In the genomic region with DNA sequence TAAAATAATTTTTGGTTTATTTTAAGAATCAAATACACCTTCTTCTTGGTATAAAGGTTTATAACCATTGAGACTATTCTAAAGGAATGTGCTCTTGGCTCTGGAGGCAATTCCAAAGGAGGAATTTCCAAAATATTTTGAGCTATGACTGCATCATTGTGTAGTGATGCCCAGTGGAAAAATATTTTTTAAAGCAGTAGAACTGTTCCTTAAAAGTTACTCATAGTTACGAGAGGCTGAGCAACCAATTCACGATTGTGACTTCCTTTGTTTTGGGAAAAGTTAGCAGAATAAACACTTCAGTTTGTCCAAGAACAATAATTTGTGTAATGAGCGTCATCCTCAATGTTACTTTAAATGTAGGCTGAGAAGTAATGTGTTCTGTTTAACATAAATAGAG, we compare ENCODE assay signal across 17 cellular contexts.
A peak's percentile ranks its signal among the peaks of the same experiment; 100 is the strongest.
DNase-seq lines count a peak whose midpoint lies in the region; ATAC-seq, FAIRE-seq and TF ChIP-seq lines count a peak whose summit lies in the region.
"Had no signal": no experiment of that assay in that cellular context is flagged by ENCODE, and none has a peak within 500 bp of the region (broad histone marks: within the 10 kb centered on the region; RNA-seq: fewer than 3 reads in every experiment).

No MANE protein-coding gene starts in this region.

- H3K27ac ChIP-seq in esophagus muscularis mucosa (replicated peaks in 1 of 4) (peak overlapping the region in 3 of 4 donors; percentile 2 to 50 (median 23)), WERI-Rb-1 (no peak overlapping the region), endodermal cell (ENCODE audit: low read depth, low read length) (no peak overlapping the region)
- H3K27ac ChIP-seq: lower lobe of right lung had no signal

- H3K9ac ChIP-seq in endodermal cell (ENCODE audit: extremely low read depth, low read length, poor library complexity, severe bottlenecking) = no peak overlapping the region

- DNase-seq in AG08396 (ENCODE audit: low spot score) (peak; percentile 48), NCI-H226 (peak; percentile 48), esophagus muscularis mucosa (ENCODE audit: extremely low spot score) (no peak), WERI-Rb-1 (no peak), urothelium cell line (ENCODE audit: low spot score) (no peak), endodermal cell (no peak)
- DNase-seq: activated gamma-delta T cell; DMS79 treated with DMSO at 0.1 percent for 48 hours; lower lobe of right lung; NCI-H1694 treated with DMSO at 0.1 percent for 48 hours; NCI-H510A; nephron progenitor cell; stimulated activated naive CD4-positive, alpha-beta T cell treated with Interleukin-2 at 50 U/mL for 16 hours had no signal

- intact Hi-C loops in esophagus muscularis mucosa (cut with DNase I) = no loop called here

- no peak for ATAC-seq in HG02763 (IDR thresholded peaks at IDR 0.05; ENCODE audit: unreplicated experiment)
- ATAC-seq: lower lobe of right lung had no signal

- H3K9me3 Mint-ChIP-seq in nephron (no peaks in the 10 kb centered on the region), endodermal cell (no peaks in the 10 kb centered on the region)
- H3K9me3 Mint-ChIP-seq: nephron progenitor cell had no signal

- no peak for FAIRE-seq in urothelium cell line (lab: Jason Lieb, UNC)
- FAIRE-seq: bronchial epithelial cell had no signal

- H3K36me3 Mint-ChIP-seq in nephron (ENCODE audit: low read depth) = no peaks in the 10 kb centered on the region
- no peaks in the 10 kb centered on the region for H3K36me3 Mint-ChIP-seq in endodermal cell (ENCODE audit: low read depth)

- TF ChIP-seq CTCF in esophagus muscularis mucosa (IDR thresholded peaks at IDR 0.05) (no peak), nephron (IDR thresholded peaks at IDR 0.05; ENCODE audit: unreplicated experiment in 3 of 3) (no peak), WERI-Rb-1 (IDR thresholded peaks at IDR 0.05; ENCODE audit: low read depth, low read length) (no peak), endodermal cell (conservative IDR thresholded peaks at IDR 0.05) (no peak)

- no peaks in the 10 kb centered on the region for H3K36me3 ChIP-seq in esophagus muscularis mucosa
- no peaks in the 10 kb centered on the region for H3K36me3 ChIP-seq in WERI-Rb-1
- no peaks in the 10 kb centered on the region for H3K36me3 ChIP-seq in endodermal cell (ENCODE audit: control insufficient read depth, insufficient read depth, low read length)
- H3K36me3 ChIP-seq: lower lobe of right lung had no signal

- H3K27me3 ChIP-seq in esophagus muscularis mucosa (no peaks in the 10 kb centered on the region), WERI-Rb-1 (ENCODE audit: insufficient read depth, low read depth, severe bottlenecking) (peaks cover 4% of the 10 kb centered on the region), endodermal cell (ENCODE audit: control insufficient read depth, insufficient read depth, low read length, poor library complexity, severe bottlenecking) (no peaks in the 10 kb centered on the region)

- H3K27ac Mint-ChIP-seq in nephron = peak overlapping the region in 2 of 3 experiments; percentile 40 to 70
- no peak overlapping the region for H3K27ac Mint-ChIP-seq in endodermal cell
- H3K27ac Mint-ChIP-seq: B cell, nephron progenitor cell had no signal

- TF ChIP-seq POLR2A in esophagus muscularis mucosa (IDR thresholded peaks at IDR 0.05; ENCODE audit: low read depth) = no peak

- H3K27me3 Mint-ChIP-seq in nephron (ENCODE audit: low read depth) (no peaks in the 10 kb centered on the region), endodermal cell (ENCODE audit: insufficient read depth) (no peaks in the 10 kb centered on the region)
- H3K27me3 Mint-ChIP-seq: B cell had no signal

- H3K4me3 Mint-ChIP-seq in nephron = no peak overlapping the region
- H3K4me3 Mint-ChIP-seq in endodermal cell = no peak overlapping the region
- H3K4me3 Mint-ChIP-seq: B cell, nephron progenitor cell had no signal

- no peaks in the 10 kb centered on the region for H3K9me3 ChIP-seq in esophagus muscularis mucosa
- H3K9me3 ChIP-seq in WERI-Rb-1 (ENCODE audit: severe bottlenecking) = no peaks in the 10 kb centered on the region
- H3K9me3 ChIP-seq in endodermal cell (ENCODE audit: control insufficient read depth, low read length) = no peaks in the 10 kb centered on the region
- H3K9me3 ChIP-seq: lower lobe of right lung had no signal

- H3K4me3 ChIP-seq in esophagus muscularis mucosa (no peak overlapping the region), WERI-Rb-1 (ENCODE audit: low read depth, low read length) (no peak overlapping the region), endodermal cell (ENCODE audit: low read length) (no peak overlapping the region)
- H3K4me3 ChIP-seq: lower lobe of right lung had no signal

- peaks cover 32% of the 10 kb centered on the region for H3K4me1 Mint-ChIP-seq in nephron
- peaks cover 5% of the 10 kb centered on the region for H3K4me1 Mint-ChIP-seq in endodermal cell
- H3K4me1 Mint-ChIP-seq: B cell had no signal

- H3K4me1 ChIP-seq in esophagus muscularis mucosa (peaks cover 0 to 20% (median 7%) of the 10 kb centered on the region in 4 donors), endodermal cell (ENCODE audit: control insufficient read depth, insufficient read depth, low read length) (peaks cover 2% of the 10 kb centered on the region)
- H3K4me1 ChIP-seq: lower lobe of right lung had no signal

- no peak for TF ChIP-seq EP300 in esophagus muscularis mucosa (IDR thresholded peaks at IDR 0.05)

- 14% methylated on average over 3 of the region's 3 CpGs for WGBS in esophagus muscularis mucosa
- WGBS in endodermal cell (ENCODE audit: insufficient coverage in 1 of 2, insufficient read length in 1 of 2), 2 experiments = 92 to 94% methylated on average over 1 to 3 of the region's 3 CpGs

Comparison
In these comparisons a context has a peak if more than half of its experiments do, and no peak if none do; other contexts are left out.
1. DNase-seq: peak in AG08396 (single experiment) and NCI-H226 (single experiment); none in esophagus muscularis mucosa (single experiment), WERI-Rb-1 (single experiment), urothelium cell line (single experiment) and endodermal cell (single experiment).
2. H3K27ac ChIP-seq: peak in esophagus muscularis mucosa (3 of 4); none in WERI-Rb-1 (single experiment) and endodermal cell (single experiment).